13 cellular contexts compared by ENCODE assay signal in genomic region chr2:20035961-20036666, GRCh38. TPM values are rescaled to one million over a fixed set of nuclear protein-coding genes. Genes with fewer than 3 reads are reported as not detected.
A peak's percentile ranks its signal among the peaks of the same experiment; 100 is the strongest.
DNase-seq lines count a peak whose midpoint lies in the region; ATAC-seq and TF ChIP-seq lines count a peak whose summit lies in the region.
"Had no signal": no experiment of that assay in that cellular context is flagged by ENCODE, and none has a peak within 500 bp of the region (broad histone marks: within the 10 kb centered on the region; RNA-seq: fewer than 3 reads in every experiment).

No MANE protein-coding gene starts in this region.

- no peak for TF ChIP-seq CTCF in upper lobe of right lung (IDR thresholded peaks at IDR 0.05)

- H3K27ac ChIP-seq in right cardiac atrium (ENCODE audit: low read length) (no peak overlapping the region), upper lobe of right lung (no peak overlapping the region)
- H3K27ac ChIP-seq: psoas muscle had no signal

- peak; percentile 37 to 72 for ATAC-seq in right cardiac atrium
- no peak for ATAC-seq in left ventricle myocardium superior
- peak; percentile 53 for ATAC-seq in upper lobe of right lung
- no peak for ATAC-seq in HG03457 (IDR thresholded peaks at IDR 0.05; ENCODE audit: unreplicated experiment)
- no peak for ATAC-seq in HG03442 (IDR thresholded peaks at IDR 0.05; ENCODE audit: unreplicated experiment)
- ATAC-seq: psoas muscle had no signal

- intact Hi-C loops in right cardiac atrium (cut with DNase I) (no loop called here), left ventricle myocardium superior (cut with micrococcal nuclease) (no loop called here), upper lobe of right lung (cut with DNase I) (no loop called here)

- peaks cover 6% of the 10 kb centered on the region for H3K4me1 ChIP-seq in right cardiac atrium (ENCODE audit: control insufficient read depth, insufficient read depth, low read length)
- H3K4me1 ChIP-seq in upper lobe of right lung: no peaks in the 10 kb centered on the region

- WGBS in right cardiac atrium: 58% methylated on average over 4 of the region's 4 CpGs

- H3K9me3 ChIP-seq in right cardiac atrium (ENCODE audit: control insufficient read depth, low read length) (no peaks in the 10 kb centered on the region), upper lobe of right lung (no peaks in the 10 kb centered on the region)
- H3K9me3 ChIP-seq: psoas muscle had no signal

- no peak overlapping the region for H3K4me3 ChIP-seq in right cardiac atrium (ENCODE audit: low read length)
- no peak overlapping the region for H3K4me3 ChIP-seq in upper lobe of right lung
- H3K4me3 ChIP-seq: psoas muscle had no signal

- H3K36me3 ChIP-seq in upper lobe of right lung: peaks cover 97% of the 10 kb centered on the region

- H3K27me3 ChIP-seq in right cardiac atrium (ENCODE audit: control insufficient read depth, insufficient read depth) (no peaks in the 10 kb centered on the region), upper lobe of right lung (no peaks in the 10 kb centered on the region)

- DNase-seq in right cardiac atrium (no peak), left ventricle myocardium superior (no peak), germinal center (ENCODE audit: low spot score) (peak; percentile 60), upper lobe of right lung (no peak), DMS79 treated with DMSO at 0.1 percent for 48 hours (lab: John Stamatoyannopoulos, UW) (no peak)
- DNase-seq: activated effector memory CD4-positive, alpha-beta T cell treated with Interleukin-2 at 50 U/mL for 16 hours; CD4-positive, alpha-beta memory T cell; effector CD8-positive, alpha-beta T cell; HCEC 1CT; psoas muscle had no signal

TF ChIP-seq in PFSK-1, 5 proteins besides CTCF, POLR2A, EP300 and RAD21:
- TF ChIP-seq TAF1 (IDR thresholded peaks at IDR 0.05; ENCODE audit: borderline replicate concordance, insufficient read depth, low read length) (no peak; the same call in 1 of the 2 replicates), SIN3A (IDR thresholded peaks at IDR 0.05; ENCODE audit: borderline replicate concordance, insufficient read depth, low read length) (peak; percentile 64; the same call in 1 of the 2 replicates), POLR2AphosphoS5 (IDR thresholded peaks at IDR 0.05; ENCODE audit: low read depth, low read length) (peak; percentile 46; the same call in 1 of the 2 replicates), FOXP2 (optimal IDR thresholded peaks at IDR 0.05; ENCODE audit: borderline replicate concordance, extremely low read depth, extremely low read length, insufficient read depth) (no peak)
- TF ChIP-seq, protein P1, sequence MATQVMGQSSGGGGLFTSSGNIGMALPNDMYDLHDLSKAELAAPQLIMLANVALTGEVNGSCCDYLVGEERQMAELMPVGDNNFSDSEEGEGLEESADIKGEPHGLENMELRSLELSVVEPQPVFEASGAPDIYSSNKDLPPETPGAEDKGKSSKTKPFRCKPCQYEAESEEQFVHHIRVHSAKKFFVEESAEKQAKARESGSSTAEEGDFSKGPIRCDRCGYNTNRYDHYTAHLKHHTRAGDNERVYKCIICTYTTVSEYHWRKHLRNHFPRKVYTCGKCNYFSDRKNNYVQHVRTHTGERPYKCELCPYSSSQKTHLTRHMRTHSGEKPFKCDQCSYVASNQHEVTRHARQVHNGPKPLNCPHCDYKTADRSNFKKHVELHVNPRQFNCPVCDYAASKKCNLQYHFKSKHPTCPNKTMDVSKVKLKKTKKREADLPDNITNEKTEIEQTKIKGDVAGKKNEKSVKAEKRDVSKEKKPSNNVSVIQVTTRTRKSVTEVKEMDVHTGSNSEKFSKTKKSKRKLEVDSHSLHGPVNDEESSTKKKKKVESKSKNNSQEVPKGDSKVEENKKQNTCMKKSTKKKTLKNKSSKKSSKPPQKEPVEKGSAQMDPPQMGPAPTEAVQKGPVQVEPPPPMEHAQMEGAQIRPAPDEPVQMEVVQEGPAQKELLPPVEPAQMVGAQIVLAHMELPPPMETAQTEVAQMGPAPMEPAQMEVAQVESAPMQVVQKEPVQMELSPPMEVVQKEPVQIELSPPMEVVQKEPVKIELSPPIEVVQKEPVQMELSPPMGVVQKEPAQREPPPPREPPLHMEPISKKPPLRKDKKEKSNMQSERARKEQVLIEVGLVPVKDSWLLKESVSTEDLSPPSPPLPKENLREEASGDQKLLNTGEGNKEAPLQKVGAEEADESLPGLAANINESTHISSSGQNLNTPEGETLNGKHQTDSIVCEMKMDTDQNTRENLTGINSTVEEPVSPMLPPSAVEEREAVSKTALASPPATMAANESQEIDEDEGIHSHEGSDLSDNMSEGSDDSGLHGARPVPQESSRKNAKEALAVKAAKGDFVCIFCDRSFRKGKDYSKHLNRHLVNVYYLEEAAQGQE (IDR thresholded peaks at IDR 0.05; ENCODE audit: insufficient read depth in 1 of 2, low read depth in 2 of 2, low read length in 2 of 2): 0 out of 4 replicates have a peak, but pooled peaks of 1 of the 2 experiments have one; percentile 33

RNA-seq across cellular contexts. Expression of gene LAPTM4A, which starts 15.3 kb away (rescaled TPM):
- total RNA-seq in right cardiac atrium (100 to 1,000 TPM; 178 to 208 (median 191) TPM), left ventricle myocardium superior (246 TPM), upper lobe of right lung (245 TPM)
- 224 TPM for polyA plus RNA-seq in right cardiac atrium
- polyA plus RNA-seq in PFSK-1 (2012; ENCODE audit: insufficient read length, low read depth): 239 TPM

RNA-seq across cellular contexts. Expression of gene MATN3, which starts 23.6 kb away (rescaled TPM):
- under 1 TPM; 0.23 to 0.38 (median 0.30) TPM for total RNA-seq in right cardiac atrium
- polyA plus RNA-seq in right cardiac atrium: 0.29 TPM
- 0.32 TPM for total RNA-seq in left ventricle myocardium superior
- 14.1 TPM for polyA plus RNA-seq in PFSK-1 (2012; ENCODE audit: insufficient read length, low read depth)
- total RNA-seq in upper lobe of right lung: 11.7 TPM
- total RNA-seq: CD4-positive, alpha-beta memory T cell had no signal
- polyA plus RNA-seq: CD4-positive, alpha-beta memory T cell had no signal

RNA-seq across cellular contexts. Expression of gene WDR35, which starts 46.2 kb away (rescaled TPM):
- total RNA-seq in right cardiac atrium (1 to 10 TPM; 6.2 to 7.2 (median 6.9) TPM), left ventricle myocardium superior (5.1 TPM), upper lobe of right lung (7.3 TPM)
- polyA plus RNA-seq in right cardiac atrium: 2.2 TPM
- 4.2 TPM for polyA plus RNA-seq in PFSK-1 (2012; ENCODE audit: insufficient read length, low read depth)

Comparison
In these comparisons a context has a peak if more than half of its experiments do, and no peak if none do; other contexts are left out.
1. ATAC-seq: peak in right cardiac atrium (2 of 2) and upper lobe of right lung (single experiment); none in left ventricle myocardium superior (single experiment), HG03457 (single experiment) and HG03442 (single experiment).